In genomic region chr14:35986219-35986573, GRCh38 we compare ENCODE assay signal across 13 cellular contexts.
DNase-seq lines count a peak whose midpoint lies in the region; ATAC-seq, FAIRE-seq and TF ChIP-seq lines count a peak whose summit lies in the region.
"Had no signal": no experiment of that assay in that cellular context is flagged by ENCODE, and none has a peak within 500 bp of the region (broad histone marks: within the 10 kb centered on the region; RNA-seq: fewer than 3 reads in every experiment).

No MANE protein-coding gene starts in this region.

- FAIRE-seq in GM12878 (lab: Jason Lieb, UNC): peak; percentile 85

- POLR2A ChIA-PET in GM12878 (lab: Charles Lee): no interaction called here

- BruUV-seq in GM12878 (replicated peaks; lab: Mats Ljungman, UMichigan): no TSS peak

- no peak overlapping the region for H3K27ac Mint-ChIP-seq in immature natural killer cell
- H3K27ac Mint-ChIP-seq: activated CD8-positive, alpha-beta T cell treated with anti-CD3 and anti-CD28 coated beads, Interleukin-2, amount 10 ng/mL, durations not matched to agents 7 days and 5 days; CD4-positive, CD25-positive, alpha-beta regulatory T cell; stimulated activated effector memory CD8-positive, alpha-beta T cell treated with anti-CD3 and anti-CD28 coated beads, Interleukin-12 subunit alpha, Interleukin-12 subunit beta, amount 100 ng/mL, for 72 hours had no signal

- no peak for TF ChIP-seq POLR2A in GM12878 (IDR thresholded peaks at IDR 0.05; ENCODE audit: low read depth, low read length)

- H2AFZ ChIP-seq in GM12878 (ENCODE audit: control insufficient read depth, low read depth, low read length): peak overlapping the region; percentile 23

- H3K4me1 ChIP-seq in GM12878 (ENCODE audit: control insufficient read depth, insufficient read depth, low read length): peaks cover 11% of the 10 kb centered on the region

- H3K4me3 Mint-ChIP-seq in immature natural killer cell: no peak overlapping the region
- H3K4me3 Mint-ChIP-seq: activated CD8-positive, alpha-beta T cell treated with anti-CD3 and anti-CD28 coated beads, Interleukin-2, amount 10 ng/mL, durations not matched to agents 7 days and 5 days; CD4-positive, CD25-positive, alpha-beta regulatory T cell; stimulated activated effector memory CD8-positive, alpha-beta T cell treated with anti-CD3 and anti-CD28 coated beads, Interleukin-12 subunit alpha, Interleukin-12 subunit beta, amount 100 ng/mL, for 72 hours had no signal

- no peak for TF ChIP-seq RAD21 in GM12878 (IDR thresholded peaks at IDR 0.05; ENCODE audit: insufficient read depth, low read depth, low read length)

- in situ Hi-C loops in GM12878 (cut with MboI): no loop called here

- no peaks in the 10 kb centered on the region for H3K4me1 Mint-ChIP-seq in immature natural killer cell
- H3K4me1 Mint-ChIP-seq: CD4-positive, CD25-positive, alpha-beta regulatory T cell; stimulated activated effector memory CD8-positive, alpha-beta T cell treated with anti-CD3 and anti-CD28 coated beads, Interleukin-12 subunit alpha, Interleukin-12 subunit beta, amount 100 ng/mL, for 72 hours had no signal

- H3K36me3 Mint-ChIP-seq in immature natural killer cell: no peaks in the 10 kb centered on the region
- H3K36me3 Mint-ChIP-seq: CD4-positive, CD25-positive, alpha-beta regulatory T cell; stimulated activated effector memory CD8-positive, alpha-beta T cell treated with anti-CD3 and anti-CD28 coated beads, Interleukin-12 subunit alpha, Interleukin-12 subunit beta, amount 100 ng/mL, for 72 hours had no signal

- no peak for TF ChIP-seq CTCF in GM12878 (IDR thresholded peaks at IDR 0.05 in 2 of 3, conservative IDR thresholded peaks at IDR 0.05 in 1 of 3; ENCODE audit: control insufficient read depth in 2 of 3, extremely low read depth in 1 of 3, insufficient read depth in 1 of 3, low read depth in 3 of 3, low read length in 3 of 3)

- RAD21 ChIA-PET in GM12878 (lab: Charles Lee; ENCODE audit: unreplicated experiment): no interaction called here

- H3K79me2 ChIP-seq in GM12878 (ENCODE audit: control insufficient read depth, insufficient read depth, low read length): no peaks in the 10 kb centered on the region

- H3K27ac ChIP-seq in GM12878 (ENCODE audit: control insufficient read depth, insufficient read depth): no peak overlapping the region

- no peak overlapping the region for H3K4me3 ChIP-seq in GM12878

- H4K20me1 ChIP-seq in GM12878 (ENCODE audit: control insufficient read depth, insufficient read depth): no peaks in the 10 kb centered on the region

- CTCF ChIA-PET in GM12878 (lab: Yijun Ruan, JAX): interaction anchor here (0.6 to 1.0 kb wide), 3 partner anchors 20 to 107 kb away, joined by 3 read pairs; no protein-coding TSS in a partner anchor

- no peak for TF ChIP-seq EP300 in GM12878 (IDR thresholded peaks at IDR 0.05; ENCODE audit: borderline replicate concordance in 1 of 2, control insufficient read depth in 1 of 2, low read depth in 2 of 2, low read length in 2 of 2)

- DNase-seq in GM12878 (ENCODE audit: low read depth, low spot score): peak; percentile 48
- no peak for DNase-seq in immature natural killer cell
- no peak for DNase-seq in NCI-H2029 (lab: John Stamatoyannopoulos, UW)
- no peak for DNase-seq in globus pallidus (ENCODE audit: low spot score)
- DNase-seq in NK-92 treated with Interleukin-12 subunit alpha and Interleukin-12 subunit beta, amount 100 ng/mL, for 24 hours (lab: John Stamatoyannopoulos, UW): no peak
- DNase-seq: activated CD8-positive, alpha-beta T cell treated with anti-CD3 and anti-CD28 coated beads, Interleukin-2, amount 10 ng/mL, durations not matched to agents 7 days and 5 days; amniotic stem cell; CD4-positive, CD25-positive, alpha-beta regulatory T cell; SK-N-SH had no signal

- peak; percentile 51 for ATAC-seq in GM18868 (IDR thresholded peaks at IDR 0.05; ENCODE audit: unreplicated experiment)
- ATAC-seq in GM21529 (IDR thresholded peaks at IDR 0.05; ENCODE audit: unreplicated experiment): peak; percentile 69
- peak; percentile 79 for ATAC-seq in HG03432 (IDR thresholded peaks at IDR 0.05; ENCODE audit: unreplicated experiment)
- ATAC-seq in GM12878: peak; percentile 73
- ATAC-seq: activated CD8-positive, alpha-beta T cell treated with anti-CD3 and anti-CD28 coated beads, Interleukin-2, amount 10 ng/mL, durations not matched to agents 7 days and 5 days; stimulated activated effector memory CD8-positive, alpha-beta T cell treated with anti-CD3 and anti-CD28 coated beads, Interleukin-12 subunit alpha, Interleukin-12 subunit beta, amount 100 ng/mL, for 72 hours had no signal

- peak overlapping the region; percentile 38; the same call in 1 of the 2 replicates for H3K4me2 ChIP-seq in GM12878 (ENCODE audit: control insufficient read depth, insufficient read depth)
- H3K4me2 ChIP-seq: SK-N-SH had no signal

- H3K9ac ChIP-seq in GM12878 (ENCODE audit: control insufficient read depth, insufficient read depth, low read length): 0 out of 2 replicates have a peak overlapping the region, but pooled peaks have one; percentile 12
- H3K9ac ChIP-seq: SK-N-SH had no signal

- intact Hi-C loops in GM12878 (cut with micrococcal nuclease; ENCODE audit: unreplicated experiment): no loop called here

- peaks cover 0 to 5% (median 0%) of the 10 kb centered on the region in 3 donors for H3K27me3 Mint-ChIP-seq in immature natural killer cell (ENCODE audit: low read depth in 3 of 3)

- SMC1A ChIA-PET in GM12878 (lab: Charles Lee; ENCODE audit: uncharacterized antibody, unreplicated experiment): interaction anchor here (0.6 to 1.5 kb wide), 6 partner anchors 34 to 310 kb away, joined by 3 to 7 read pairs (median 3); partner anchors contain the start of gene BRMS1L

- H3K27me3 ChIP-seq in GM12878 (replicated peaks in 1 of 2; ENCODE audit: control insufficient read depth in 2 of 2, insufficient read depth in 2 of 2, low read length in 1 of 2): no peaks in the 10 kb centered on the region

- H3K9me3 Mint-ChIP-seq in immature natural killer cell: peaks cover 0 to 2% (median 0%) of the 10 kb centered on the region in 6 donors
- H3K9me3 Mint-ChIP-seq: stimulated activated effector memory CD8-positive, alpha-beta T cell treated with anti-CD3 and anti-CD28 coated beads, Interleukin-12 subunit alpha, Interleukin-12 subunit beta, amount 100 ng/mL, for 72 hours had no signal

- 15% methylated on average over 2 of the region's 2 CpGs for WGBS in GM12878 (ENCODE audit: insufficient coverage, insufficient replicate concordance, low lambda C conversion rate, missing lambda C conversion rate)

- H3K9me3 ChIP-seq in GM12878 (replicated peaks; ENCODE audit: control insufficient read depth, insufficient read depth, low read length): no peaks in the 10 kb centered on the region; the same call in 2 of the 3 replicates
- H3K9me3 ChIP-seq: SK-N-SH had no signal

- no peaks in the 10 kb centered on the region for H3K36me3 ChIP-seq in GM12878 (ENCODE audit: control insufficient read depth in 2 of 2, insufficient read depth in 2 of 2, low read length in 1 of 2)

TF ChIP-seq in GM12878, 131 proteins besides CTCF, POLR2A, EP300 and RAD21 (continues in another document):
- TF ChIP-seq BCL3 (IDR thresholded peaks at IDR 0.05; ENCODE audit: borderline replicate concordance, insufficient read depth, low read depth, low read length, poor library complexity, severe bottlenecking): no peak
- no peak for TF ChIP-seq ZNF24 (IDR thresholded peaks at IDR 0.05)
- TF ChIP-seq HCFC1 (IDR thresholded peaks at IDR 0.05; ENCODE audit: low read length): no peak
- no peak for TF ChIP-seq JUND (IDR thresholded peaks at IDR 0.05; ENCODE audit: low read depth, low read length)
- TF ChIP-seq NFYA (IDR thresholded peaks at IDR 0.05; ENCODE audit: borderline replicate concordance, low read depth, low read length): no peak
- TF ChIP-seq E4F1 (IDR thresholded peaks at IDR 0.05; ENCODE audit: borderline replicate concordance, partially characterized antibody): no peak
- TF ChIP-seq KAT2A (conservative IDR thresholded peaks at IDR 0.05; ENCODE audit: control insufficient read depth, low read depth, low read length): no peak
- TF ChIP-seq DPF2 (IDR thresholded peaks at IDR 0.05): no peak
- peak; percentile 63 for TF ChIP-seq RUNX3 (IDR thresholded peaks at IDR 0.05; ENCODE audit: low read length)
- TF ChIP-seq POU2F2 (IDR thresholded peaks at IDR 0.05; ENCODE audit: borderline replicate concordance, low read depth, low read length): no peak
- TF ChIP-seq ZNF274 (IDR thresholded peaks at IDR 0.05; ENCODE audit: insufficient read depth, insufficient read length): no peak
